ENCODE assay signal across 19 cellular contexts in the genomic region with DNA sequence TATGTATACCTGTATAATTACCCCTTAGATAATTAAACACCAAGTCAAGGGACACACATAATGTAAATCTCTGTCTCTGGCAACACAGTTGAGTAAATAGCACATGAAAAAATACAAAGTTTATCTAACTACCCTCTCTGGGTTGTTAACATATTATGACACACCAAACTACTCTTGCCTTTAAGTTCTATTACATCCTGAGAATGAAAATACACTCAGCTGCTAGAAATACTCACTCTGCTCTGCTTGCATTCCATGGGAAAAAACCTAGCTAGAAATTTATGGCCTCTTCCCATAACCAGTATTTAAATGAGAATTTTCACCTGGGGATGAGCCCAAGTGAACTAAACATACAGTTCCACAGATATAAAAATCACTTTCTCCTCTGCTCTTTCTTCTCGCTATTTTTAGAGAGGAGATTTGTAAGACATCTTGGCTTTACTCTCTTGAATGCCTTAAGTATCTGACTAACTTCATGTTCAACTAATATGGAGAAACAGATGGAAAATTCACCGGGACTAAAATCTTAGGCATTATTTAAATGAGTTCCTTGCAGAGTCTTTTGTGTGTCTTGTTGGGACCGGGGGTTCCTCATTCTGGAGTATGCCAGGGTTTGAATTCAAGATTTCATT.
A peak's percentile ranks its signal among the peaks of the same experiment; 100 is the strongest.
DNase-seq lines count a peak whose midpoint lies in the region; ATAC-seq and TF ChIP-seq lines count a peak whose summit lies in the region.
"Had no signal": no experiment of that assay in that cellular context is flagged by ENCODE, and none has a peak within 500 bp of the region (broad histone marks: within the 10 kb centered on the region; RNA-seq: fewer than 3 reads in every experiment).

No MANE protein-coding gene starts in this region.

- peaks cover 83% of the 10 kb centered on the region for H3K36me3 Mint-ChIP-seq in stimulated activated naive CD8-positive, alpha-beta T cell treated with anti-CD3 and anti-CD28 coated beads, Interleukin-15, Interleukin-2, amounts not matched to agents 100 ng/mL and 50 ng/mL, for 24 hours (ENCODE audit: low read depth)
- H3K36me3 Mint-ChIP-seq in activated naive CD8-positive, alpha-beta T cell treated with anti-CD3 and anti-CD28 coated beads, Interleukin-2, amount 10 ng/mL, durations not matched to agents 7 days and 5 days = peaks cover 52% of the 10 kb centered on the region
- peaks cover 4 to 36% (median 30%) of the 10 kb centered on the region in 3 donors for H3K36me3 Mint-ChIP-seq in naive thymus-derived CD8-positive, alpha-beta T cell

- H3K4me3 Mint-ChIP-seq in stimulated activated naive CD8-positive, alpha-beta T cell treated with anti-CD3 and anti-CD28 coated beads, Interleukin-15, Interleukin-2, amounts not matched to agents 100 ng/mL and 50 ng/mL, for 24 hours = no peak overlapping the region
- H3K4me3 Mint-ChIP-seq in stimulated activated naive CD8-positive, alpha-beta T cell treated with anti-CD3 and anti-CD28 coated beads, Interleukin-15, amount 100 ng/mL, for 72 hours = no peak overlapping the region
- H3K4me3 Mint-ChIP-seq in activated naive CD8-positive, alpha-beta T cell treated with anti-CD3 and anti-CD28 coated beads, Interleukin-2, amount 10 ng/mL, durations not matched to agents 7 days and 5 days = no peak overlapping the region
- H3K4me3 Mint-ChIP-seq in naive thymus-derived CD8-positive, alpha-beta T cell = peak overlapping the region in 7 of 10 donors; percentile 5 to 59 (median 20)
- H3K4me3 Mint-ChIP-seq: H9 had no signal

- POLR2A ChIA-PET in activated naive CD8-positive, alpha-beta T cell treated with anti-CD3 and anti-CD28 coated beads, Interleukin-2, amount 10 ng/mL, durations not matched to agents 7 days and 5 days (lab: Charles Lee) = no interaction called here
- POLR2A ChIA-PET in naive thymus-derived CD8-positive, alpha-beta T cell (lab: Charles Lee) = no interaction called here

- DNase-seq in stimulated activated naive CD8-positive, alpha-beta T cell treated with anti-CD3 and anti-CD28 coated beads, Interleukin-15, amount 100 ng/mL, for 72 hours = no peak
- DNase-seq in activated naive CD8-positive, alpha-beta T cell treated with anti-CD3 and anti-CD28 coated beads, Interleukin-2, amount 10 ng/mL, durations not matched to agents 7 days and 5 days = no peak
- no peak for DNase-seq in naive thymus-derived CD8-positive, alpha-beta T cell
- DNase-seq in uterus (no peak), HK-2 (ENCODE audit: unreplicated experiment) (no peak), kidney tubule cell (ENCODE audit: low spot score) (no peak)
- no peak for DNase-seq in activated CD4-positive, CD25-positive, alpha-beta regulatory T cell treated with anti-CD3 and anti-CD28 coated beads, Interleukin-2, amount 50 U/mL, for 72 hours
- DNase-seq: H9; lower lobe of right lung; mucosa of descending colon; NCI-H187; NCI-H69; stimulated activated CD4-positive, alpha-beta T cell treated with anti-CD3 and anti-CD28 coated beads, Interleukin-4, amount 100 ng/mL, for 1 hour; stimulated activated naive CD4-positive, alpha-beta T cell; tibial artery had no signal

- ATAC-seq in stimulated activated naive CD8-positive, alpha-beta T cell treated with anti-CD3 and anti-CD28 coated beads, Interleukin-15, amount 100 ng/mL, for 72 hours = no peak
- ATAC-seq in activated naive CD8-positive, alpha-beta T cell treated with anti-CD3 and anti-CD28 coated beads, Interleukin-2, amount 10 ng/mL, durations not matched to agents 7 days and 5 days (ENCODE audit: low read depth) = no peak
- peak in 1 of 2 donors; percentile 22 for ATAC-seq in naive thymus-derived CD8-positive, alpha-beta T cell
- ATAC-seq: lower lobe of right lung had no signal

- H3K9me3 ChIP-seq in uterus = no peaks in the 10 kb centered on the region
- H3K9me3 ChIP-seq: breast epithelium, lower lobe of right lung, mucosa of descending colon, tibial artery had no signal

- H3K9me3 Mint-ChIP-seq in stimulated activated naive CD8-positive, alpha-beta T cell treated with anti-CD3 and anti-CD28 coated beads, Interleukin-15, Interleukin-2, amounts not matched to agents 100 ng/mL and 50 ng/mL, for 24 hours = peaks cover 3% of the 10 kb centered on the region
- H3K9me3 Mint-ChIP-seq in stimulated activated naive CD8-positive, alpha-beta T cell treated with anti-CD3 and anti-CD28 coated beads, Interleukin-15, amount 100 ng/mL, for 72 hours = peaks cover 0 to 9% of the 10 kb centered on the region in 2 donors
- peaks cover 6% of the 10 kb centered on the region for H3K9me3 Mint-ChIP-seq in activated naive CD8-positive, alpha-beta T cell treated with anti-CD3 and anti-CD28 coated beads, Interleukin-2, amount 10 ng/mL, durations not matched to agents 7 days and 5 days
- H3K9me3 Mint-ChIP-seq in naive thymus-derived CD8-positive, alpha-beta T cell = peaks cover 0 to 3% (median 0%) of the 10 kb centered on the region in 9 donors

- intact Hi-C loops in uterus (cut with DNase I; ENCODE audit: low total_unique reads) = no loop called here

- no peaks in the 10 kb centered on the region for H3K27me3 Mint-ChIP-seq in stimulated activated naive CD8-positive, alpha-beta T cell treated with anti-CD3 and anti-CD28 coated beads, Interleukin-15, Interleukin-2, amounts not matched to agents 100 ng/mL and 50 ng/mL, for 24 hours
- H3K27me3 Mint-ChIP-seq in stimulated activated naive CD8-positive, alpha-beta T cell treated with anti-CD3 and anti-CD28 coated beads, Interleukin-15, amount 100 ng/mL, for 72 hours = no peaks in the 10 kb centered on the region
- no peaks in the 10 kb centered on the region for H3K27me3 Mint-ChIP-seq in activated naive CD8-positive, alpha-beta T cell treated with anti-CD3 and anti-CD28 coated beads, Interleukin-2, amount 10 ng/mL, durations not matched to agents 7 days and 5 days
- H3K27me3 Mint-ChIP-seq in naive thymus-derived CD8-positive, alpha-beta T cell = no peaks in the 10 kb centered on the region

- no peak for TF ChIP-seq POLR2A in uterus (IDR thresholded peaks at IDR 0.05)

- H3K27ac Mint-ChIP-seq in stimulated activated naive CD8-positive, alpha-beta T cell treated with anti-CD3 and anti-CD28 coated beads, Interleukin-15, Interleukin-2, amounts not matched to agents 100 ng/mL and 50 ng/mL, for 24 hours = peak overlapping the region; percentile 37
- peak overlapping the region in 1 of 2 donors; percentile 17 for H3K27ac Mint-ChIP-seq in stimulated activated naive CD8-positive, alpha-beta T cell treated with anti-CD3 and anti-CD28 coated beads, Interleukin-15, amount 100 ng/mL, for 72 hours
- H3K27ac Mint-ChIP-seq in activated naive CD8-positive, alpha-beta T cell treated with anti-CD3 and anti-CD28 coated beads, Interleukin-2, amount 10 ng/mL, durations not matched to agents 7 days and 5 days = peak overlapping the region; percentile 23
- H3K27ac Mint-ChIP-seq in naive thymus-derived CD8-positive, alpha-beta T cell = peak overlapping the region in 9 of 10 donors; percentile 11 to 81 (median 28)
- H3K27ac Mint-ChIP-seq: H9 had no signal

- no peaks in the 10 kb centered on the region for H3K27me3 ChIP-seq in uterus
- H3K27me3 ChIP-seq: breast epithelium, tibial artery had no signal

- peak overlapping the region; percentile 26 to 58 for H3K27ac ChIP-seq in uterus
- H3K27ac ChIP-seq: breast epithelium, C4-2B, coronary artery, lower lobe of right lung, tibial artery had no signal

- peaks cover 88% of the 10 kb centered on the region for H3K4me1 Mint-ChIP-seq in stimulated activated naive CD8-positive, alpha-beta T cell treated with anti-CD3 and anti-CD28 coated beads, Interleukin-15, Interleukin-2, amounts not matched to agents 100 ng/mL and 50 ng/mL, for 24 hours (ENCODE audit: low read depth)
- peaks cover 59% of the 10 kb centered on the region for H3K4me1 Mint-ChIP-seq in stimulated activated naive CD8-positive, alpha-beta T cell treated with anti-CD3 and anti-CD28 coated beads, Interleukin-15, amount 100 ng/mL, for 72 hours
- H3K4me1 Mint-ChIP-seq in activated naive CD8-positive, alpha-beta T cell treated with anti-CD3 and anti-CD28 coated beads, Interleukin-2, amount 10 ng/mL, durations not matched to agents 7 days and 5 days = peaks cover 43% of the 10 kb centered on the region
- peaks cover 31 to 76% (median 63%) of the 10 kb centered on the region in 4 donors for H3K4me1 Mint-ChIP-seq in naive thymus-derived CD8-positive, alpha-beta T cell

- TF ChIP-seq CTCF in uterus (IDR thresholded peaks at IDR 0.05) = no peak

- no peaks in the 10 kb centered on the region for H3K4me1 ChIP-seq in uterus
- H3K4me1 ChIP-seq: breast epithelium, lower lobe of right lung had no signal

- no peaks in the 10 kb centered on the region for H3K36me3 ChIP-seq in uterus
- H3K36me3 ChIP-seq: breast epithelium, lower lobe of right lung, tibial artery had no signal

- no peak overlapping the region for H3K4me3 ChIP-seq in uterus
- H3K4me3 ChIP-seq: breast epithelium, coronary artery, lower lobe of right lung, mucosa of descending colon, tibial artery had no signal

Comparison
In these comparisons a context has a peak if more than half of its experiments do, and no peak if none do; other contexts are left out.
1. H3K4me3 Mint-ChIP-seq: peak in naive thymus-derived CD8-positive, alpha-beta T cell (7 of 10); none in stimulated activated naive CD8-positive, alpha-beta T cell treated with anti-CD3 and anti-CD28 coated beads, Interleukin-15, Interleukin-2, amounts not matched to agents 100 ng/mL and 50 ng/mL, for 24 hours (single experiment), stimulated activated naive CD8-positive, alpha-beta T cell treated with anti-CD3 and anti-CD28 coated beads, Interleukin-15, amount 100 ng/mL, for 72 hours (0 of 2) and activated naive CD8-positive, alpha-beta T cell treated with anti-CD3 and anti-CD28 coated beads, Interleukin-2, amount 10 ng/mL, durations not matched to agents 7 days and 5 days (single experiment).